11 cellular contexts compared by ENCODE assay signal in the genomic region with DNA sequence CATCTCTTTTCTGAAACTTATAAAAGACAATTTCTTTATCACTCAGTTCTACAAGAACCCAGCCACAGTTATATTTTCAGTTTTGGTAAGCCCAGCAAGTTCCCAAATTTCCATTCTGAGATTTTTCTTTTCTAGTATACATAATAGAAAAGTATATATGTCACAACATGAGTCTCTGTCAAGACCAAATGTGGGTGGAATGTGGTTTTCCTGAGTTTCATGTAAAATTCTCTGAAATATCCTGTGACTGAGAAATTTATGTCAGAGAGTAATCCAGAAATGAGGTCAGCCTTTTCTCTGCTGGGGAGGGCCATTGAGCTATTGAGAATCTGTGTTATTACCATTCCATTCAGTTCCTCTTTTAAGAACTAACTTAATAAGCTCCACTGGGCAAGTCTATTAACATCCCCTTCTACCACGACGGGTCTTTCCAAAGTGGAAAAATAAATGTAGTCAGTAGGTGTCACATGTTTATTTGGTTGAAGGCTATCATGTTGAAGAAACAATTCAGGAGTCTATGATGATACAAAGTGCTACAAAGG.
A peak's percentile ranks its signal among the peaks of the same experiment; 100 is the strongest.
DNase-seq lines count a peak whose midpoint lies in the region; ATAC-seq, FAIRE-seq and TF ChIP-seq lines count a peak whose summit lies in the region.
"Had no signal": no experiment of that assay in that cellular context is flagged by ENCODE, and none has a peak within 500 bp of the region (broad histone marks: within the 10 kb centered on the region; RNA-seq: fewer than 3 reads in every experiment).

No MANE protein-coding gene starts in this region.

- DNase-seq in GM12892 (ENCODE audit: insufficient read length) (no peak), Kasumi-1 (lab: John Stamatoyannopoulos, UW) (peak; percentile 5 to 26), cardiac septum (ENCODE audit: low spot score) (no peak), frontal cortex (ENCODE audit: low spot score in 2 of 2) (no peak), Ammon's horn (ENCODE audit: low spot score) (no peak), DMS 273 (lab: John Stamatoyannopoulos, UW; ENCODE audit: unreplicated experiment) (no peak)
- DNase-seq: activated CD4-positive, CD25-positive, alpha-beta regulatory T cell treated with anti-CD3 and anti-CD28 coated beads, Interleukin-2, amount 50 U/mL, for 72 hours had no signal

- ATAC-seq in GM19372 (IDR thresholded peaks at IDR 0.05; ENCODE audit: low read depth, unreplicated experiment) (peak; percentile 91), HG02870 (IDR thresholded peaks at IDR 0.05; ENCODE audit: unreplicated experiment) (peak; percentile 93)
- ATAC-seq: Panc1 had no signal

- no peak for TF ChIP-seq POLR2A in GM12892 (IDR thresholded peaks at IDR 0.05; ENCODE audit: low read depth, low read length)

- FAIRE-seq in GM12892 (lab: Jason Lieb, UNC) (peak; percentile 36), frontal cortex (lab: Jason Lieb, UNC) (no peak)
- FAIRE-seq: astrocyte had no signal

- intact Hi-C loops in cardiac septum (cut with DNase I), result no loop called here

Comparison
In these comparisons a context has a peak if more than half of its experiments do, and no peak if none do; other contexts are left out.
1. DNase-seq: peak in Kasumi-1 (2 of 2); none in GM12892 (single experiment), cardiac septum (single experiment), frontal cortex (0 of 2), Ammon's horn (single experiment) and DMS 273 (single experiment).